In the genomic region with DNA sequence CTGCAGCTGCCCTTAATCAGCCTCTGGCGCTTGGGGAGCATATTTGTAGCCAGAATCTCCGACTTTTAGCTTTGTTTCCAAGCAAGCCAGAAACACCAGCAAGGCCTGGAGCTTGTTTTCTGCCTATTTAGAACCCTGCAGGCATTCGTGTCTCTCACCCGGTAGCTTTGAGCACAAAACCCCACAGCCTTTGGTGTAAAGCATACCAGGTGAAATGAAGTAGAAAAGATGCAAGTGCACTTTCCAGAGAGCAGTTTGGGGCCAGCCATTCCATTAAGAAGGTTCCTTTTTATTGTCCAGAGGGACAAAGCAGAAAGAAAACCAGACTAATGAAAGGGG, we compare ENCODE assay signal across 1 cellular context.
TF ChIP-seq lines count a peak whose summit lies in the region.

No MANE protein-coding gene starts in this region.

TF ChIP-seq in HEK293, 187 proteins besides CTCF, POLR2A, EP300 and RAD21 (continued from another document):
- TF ChIP-seq, protein P1, sequence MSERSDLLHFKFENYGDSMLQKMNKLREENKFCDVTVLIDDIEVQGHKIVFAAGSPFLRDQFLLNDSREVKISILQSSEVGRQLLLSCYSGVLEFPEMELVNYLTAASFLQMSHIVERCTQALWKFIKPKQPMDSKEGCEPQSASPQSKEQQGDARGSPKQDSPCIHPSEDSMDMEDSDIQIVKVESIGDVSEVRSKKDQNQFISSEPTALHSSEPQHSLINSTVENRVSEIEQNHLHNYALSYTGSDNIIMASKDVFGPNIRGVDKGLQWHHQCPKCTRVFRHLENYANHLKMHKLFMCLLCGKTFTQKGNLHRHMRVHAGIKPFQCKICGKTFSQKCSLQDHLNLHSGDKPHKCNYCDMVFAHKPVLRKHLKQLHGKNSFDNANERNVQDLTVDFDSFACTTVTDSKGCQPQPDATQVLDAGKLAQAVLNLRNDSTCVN (tag by site-specific recombination; optimal IDR thresholded peaks at IDR 0.05): no peak
- TF ChIP-seq ZNF558 (tag by site-specific recombination; IDR thresholded peaks at IDR 0.05): 0 out of 2 replicates have a peak, but pooled peaks have one; percentile 2
- no peak for TF ChIP-seq FEZF1 (tag by site-specific recombination; IDR thresholded peaks at IDR 0.05)
- no peak for TF ChIP-seq SETDB1 (IDR thresholded peaks at IDR 0.05; ENCODE audit: insufficient read length, low read length)
- TF ChIP-seq KLF1 (tag by site-specific recombination; IDR thresholded peaks at IDR 0.05): no peak
